1 cellular context compared by ENCODE assay signal in the genomic region with DNA sequence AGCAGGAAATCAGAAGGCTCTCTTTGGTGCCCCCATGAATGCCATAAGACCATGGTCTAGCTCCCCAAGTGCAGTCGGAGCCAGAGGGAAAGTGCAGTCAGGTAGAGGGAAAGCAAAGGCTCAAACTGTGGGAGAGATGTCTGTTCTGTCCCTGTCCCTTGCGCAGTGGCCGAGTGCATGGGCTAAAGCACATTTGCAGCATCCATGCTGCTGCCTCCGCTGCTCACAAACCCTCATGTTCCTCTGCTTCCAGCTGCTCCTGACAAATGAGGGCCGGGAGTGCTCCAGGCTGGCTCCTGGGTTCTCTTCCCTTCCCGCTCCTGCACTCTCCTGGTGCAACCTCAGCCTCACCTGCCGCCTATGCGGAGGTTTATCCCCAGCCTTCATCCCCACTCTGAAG.
TF ChIP-seq lines count a peak whose summit lies in the region.

No MANE protein-coding gene starts in this region.

TF ChIP-seq in liver, 16 proteins besides CTCF, POLR2A, EP300 and RAD21 (continued from another document):
- TF ChIP-seq, protein P1, sequence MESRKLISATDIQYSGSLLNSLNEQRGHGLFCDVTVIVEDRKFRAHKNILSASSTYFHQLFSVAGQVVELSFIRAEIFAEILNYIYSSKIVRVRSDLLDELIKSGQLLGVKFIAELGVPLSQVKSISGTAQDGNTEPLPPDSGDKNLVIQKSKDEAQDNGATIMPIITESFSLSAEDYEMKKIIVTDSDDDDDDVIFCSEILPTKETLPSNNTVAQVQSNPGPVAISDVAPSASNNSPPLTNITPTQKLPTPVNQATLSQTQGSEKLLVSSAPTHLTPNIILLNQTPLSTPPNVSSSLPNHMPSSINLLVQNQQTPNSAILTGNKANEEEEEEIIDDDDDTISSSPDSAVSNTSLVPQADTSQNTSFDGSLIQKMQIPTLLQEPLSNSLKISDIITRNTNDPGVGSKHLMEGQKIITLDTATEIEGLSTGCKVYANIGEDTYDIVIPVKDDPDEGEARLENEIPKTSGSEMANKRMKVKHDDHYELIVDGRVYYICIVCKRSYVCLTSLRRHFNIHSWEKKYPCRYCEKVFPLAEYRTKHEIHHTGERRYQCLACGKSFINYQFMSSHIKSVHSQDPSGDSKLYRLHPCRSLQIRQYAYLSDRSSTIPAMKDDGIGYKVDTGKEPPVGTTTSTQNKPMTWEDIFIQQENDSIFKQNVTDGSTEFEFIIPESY (IDR thresholded peaks at IDR 0.05), result no peak
- TF ChIP-seq HNF4A (conservative IDR thresholded peaks at IDR 0.05), result no peak
- no peak for TF ChIP-seq TAF1 (conservative IDR thresholded peaks at IDR 0.05)
